In the genomic region with DNA sequence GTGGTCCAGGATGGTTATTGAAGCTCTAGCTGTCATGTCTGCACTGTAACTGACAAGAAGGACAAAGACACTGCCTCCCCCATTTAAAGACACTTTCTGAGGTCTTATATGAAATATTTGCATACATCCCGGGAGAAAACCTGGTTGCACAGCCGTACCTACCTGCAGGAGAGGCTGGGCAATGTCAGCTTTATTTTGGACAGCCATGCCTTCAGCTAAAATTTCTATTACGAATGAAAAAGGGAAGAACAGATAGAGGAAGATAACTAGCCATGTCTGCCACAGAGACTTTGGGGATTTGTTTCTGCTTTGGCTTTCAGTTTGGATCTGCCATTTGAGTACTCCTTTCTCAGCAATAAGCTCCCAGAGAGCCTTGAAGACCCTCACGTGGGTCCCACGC, we compare ENCODE assay signal across 9 cellular contexts. TPM values are rescaled to one million over a fixed set of nuclear protein-coding genes. Genes with fewer than 3 reads are reported as not detected.
DNase-seq lines count a peak whose midpoint lies in the region; ATAC-seq and TF ChIP-seq lines count a peak whose summit lies in the region.
"Had no signal": no experiment of that assay in that cellular context is flagged by ENCODE, and none has a peak within 500 bp of the region (broad histone marks: within the 10 kb centered on the region; RNA-seq: fewer than 3 reads in every experiment).

No MANE protein-coding gene starts in this region.

- H3K27me3 Mint-ChIP-seq in activated CD8-positive, alpha-beta memory T cell treated with anti-CD3 and anti-CD28 coated beads, Interleukin-2, amount 10 ng/mL, durations not matched to agents 7 days and 5 days: no peaks in the 10 kb centered on the region

- no peak for TF ChIP-seq POLR2A in Peyer's patch (IDR thresholded peaks at IDR 0.05)
- no peak for TF ChIP-seq POLR2A in esophagus squamous epithelium (IDR thresholded peaks at IDR 0.05)
- no peak for TF ChIP-seq POLR2A in stomach (IDR thresholded peaks at IDR 0.05)

- H3K27ac ChIP-seq in Peyer's patch (peak overlapping the region; percentile 26 to 79 (median 54)), esophagus squamous epithelium (peak overlapping the region; percentile 33 to 79 (median 57)), stomach (peak overlapping the region in 3 of 5 donors; percentile 2 to 63 (median 49))

- in situ Hi-C loops in GM13976 (cut with MboI; ENCODE audit: low sequenced_read_pairs, unreplicated experiment): no loop called here

- no peak for TF ChIP-seq CTCF in Peyer's patch (IDR thresholded peaks at IDR 0.05)
- TF ChIP-seq CTCF in esophagus squamous epithelium (IDR thresholded peaks at IDR 0.05): no peak
- no peak for TF ChIP-seq CTCF in stomach (IDR thresholded peaks at IDR 0.05)
- no peak for TF ChIP-seq CTCF in GM13976 (IDR thresholded peaks at IDR 0.05; ENCODE audit: borderline replicate concordance, control extremely low read depth, extremely low read depth, insufficient read depth, missing control alignments)

- peaks cover 0 to 43% (median 34%) of the 10 kb centered on the region in 4 donors for H3K4me1 ChIP-seq in Peyer's patch
- peaks cover 9 to 76% (median 38%) of the 10 kb centered on the region in 3 donors for H3K4me1 ChIP-seq in esophagus squamous epithelium
- peaks cover 18 to 55% (median 30%) of the 10 kb centered on the region in 4 donors for H3K4me1 ChIP-seq in stomach

- CTCF ChIA-PET in activated CD8-positive, alpha-beta memory T cell treated with anti-CD3 and anti-CD28 coated beads, Interleukin-2, amount 10 ng/mL, durations not matched to agents 7 days and 5 days (lab: Charles Lee): interaction anchor here (0.8 to 10.9 kb wide), 9 partner anchors 10 to 85 kb away, joined by 3 to 200 read pairs (median 6); a partner anchor contains a TSS

- no peak for ATAC-seq in activated CD8-positive, alpha-beta memory T cell treated with anti-CD3 and anti-CD28 coated beads, Interleukin-2, amount 10 ng/mL, durations not matched to agents 7 days and 5 days
- ATAC-seq in HG02981 (IDR thresholded peaks at IDR 0.05; ENCODE audit: unreplicated experiment): no peak

- WGBS in esophagus squamous epithelium, 2 donors: 53 to 73% methylated on average over 5 of the region's 5 CpGs
- WGBS in stomach, 5 donors: 66 to 73% (median 67%) methylated on average over 5 of the region's 5 CpGs

- H3K4me3 Mint-ChIP-seq in activated CD8-positive, alpha-beta memory T cell treated with anti-CD3 and anti-CD28 coated beads, Interleukin-2, amount 10 ng/mL, durations not matched to agents 7 days and 5 days: no peak overlapping the region

- H3K4me1 Mint-ChIP-seq in activated CD8-positive, alpha-beta memory T cell treated with anti-CD3 and anti-CD28 coated beads, Interleukin-2, amount 10 ng/mL, durations not matched to agents 7 days and 5 days: peaks cover 73% of the 10 kb centered on the region

- H3K4me3 ChIP-seq in Peyer's patch (peak overlapping the region in 1 of 4 donors; percentile 10), esophagus squamous epithelium (no peak overlapping the region), stomach (no peak overlapping the region)

- no peaks in the 10 kb centered on the region for H3K27me3 ChIP-seq in Peyer's patch
- H3K27me3 ChIP-seq in esophagus squamous epithelium: no peaks in the 10 kb centered on the region
- H3K27me3 ChIP-seq in stomach: no peaks in the 10 kb centered on the region

- H3K9me3 ChIP-seq in Peyer's patch (no peaks in the 10 kb centered on the region), esophagus squamous epithelium (no peaks in the 10 kb centered on the region), stomach (no peaks in the 10 kb centered on the region)

- H3K9me3 Mint-ChIP-seq in activated CD8-positive, alpha-beta memory T cell treated with anti-CD3 and anti-CD28 coated beads, Interleukin-2, amount 10 ng/mL, durations not matched to agents 7 days and 5 days (ENCODE audit: low read depth): no peaks in the 10 kb centered on the region

- H3K36me3 ChIP-seq in Peyer's patch (peaks cover 0 to 24% (median 0%) of the 10 kb centered on the region in 3 donors), esophagus squamous epithelium (peaks cover 0 to 36% (median 0%) of the 10 kb centered on the region in 3 donors), stomach (peaks cover 0 to 39% (median 30%) of the 10 kb centered on the region in 4 donors)

- DNase-seq in activated CD8-positive, alpha-beta memory T cell treated with anti-CD3 and anti-CD28 coated beads, Interleukin-2, amount 10 ng/mL, durations not matched to agents 7 days and 5 days: no peak
- no peak for DNase-seq in activated CD8-positive, alpha-beta memory T cell treated with anti-CD3 and anti-CD28 coated beads, Interleukin-2, amount 50 U/mL, for 4 hours
- no peak for DNase-seq in Peyer's patch
- DNase-seq in esophagus squamous epithelium (lab: John Stamatoyannopoulos, UW): no peak
- no peak for DNase-seq in stomach
- DNase-seq in GM13976 (ENCODE audit: low spot score): no peak
- no peak for DNase-seq in activated CD4-positive, CD25-positive, alpha-beta regulatory T cell (lab: John Stamatoyannopoulos, UW)
- DNase-seq: NCI-H1694 had no signal

- no peak for TF ChIP-seq EP300 in stomach (IDR thresholded peaks at IDR 0.05)

- intact Hi-C loops in esophagus squamous epithelium (cut with DNase I): no loop called here
- intact Hi-C loops in stomach (cut with DNase I; ENCODE audit: low total_unique reads): no loop called here

- H3K27ac Mint-ChIP-seq in activated CD8-positive, alpha-beta memory T cell treated with anti-CD3 and anti-CD28 coated beads, Interleukin-2, amount 10 ng/mL, durations not matched to agents 7 days and 5 days: peak overlapping the region; percentile 87

- peaks cover 50% of the 10 kb centered on the region for H3K36me3 Mint-ChIP-seq in activated CD8-positive, alpha-beta memory T cell treated with anti-CD3 and anti-CD28 coated beads, Interleukin-2, amount 10 ng/mL, durations not matched to agents 7 days and 5 days

RNA-seq across cellular contexts. Expression of a gene that starts 19.0 kb away (rescaled TPM):
- total RNA-seq in activated CD8-positive, alpha-beta memory T cell treated with anti-CD3 and anti-CD28 coated beads, Interleukin-2, amount 10 ng/mL, durations not matched to agents 7 days and 5 days: 10 to 100 TPM; 73.3 to 99.5 TPM
- 10 to 100 TPM; 19.9 to 83.3 (median 46.4) TPM for total RNA-seq in Peyer's patch
- total RNA-seq in esophagus squamous epithelium: 10 to 100 TPM in 1 of 4 donors, 1 to 10 TPM in 3; 5.7 to 28.2 (median 7.9) TPM
- total RNA-seq in stomach: 10 to 100 TPM; 11.9 to 66.1 (median 17.2) TPM
- polyA plus RNA-seq in stomach: 1 to 10 TPM; 2.9 to 6.0 (median 4.2) TPM

RNA-seq across cellular contexts. Expression of a gene that starts 27.4 kb away (rescaled TPM):
- 10 to 100 TPM; 29.8 to 30.8 TPM for total RNA-seq in activated CD8-positive, alpha-beta memory T cell treated with anti-CD3 and anti-CD28 coated beads, Interleukin-2, amount 10 ng/mL, durations not matched to agents 7 days and 5 days
- 10 to 100 TPM; 11.4 to 26.0 (median 18.3) TPM for total RNA-seq in Peyer's patch
- total RNA-seq in esophagus squamous epithelium: 10 to 100 TPM in 1 of 4 donors, 1 to 10 TPM in 3; 4.5 to 16.2 (median 6.7) TPM
- 10 to 100 TPM; 12.3 to 41.4 (median 16.7) TPM for total RNA-seq in stomach
- 1 to 10 TPM; 4.7 to 5.7 (median 5.7) TPM for polyA plus RNA-seq in stomach

RNA-seq across cellular contexts. Expression of a gene that starts 27.5 kb away (rescaled TPM):
- 10 to 100 TPM; 60.9 to 73.9 TPM for total RNA-seq in activated CD8-positive, alpha-beta memory T cell treated with anti-CD3 and anti-CD28 coated beads, Interleukin-2, amount 10 ng/mL, durations not matched to agents 7 days and 5 days
- total RNA-seq in Peyer's patch: 100 to 1,000 TPM in 1 of 4 donors, 10 to 100 TPM in 3; 36.6 to 145 (median 65.0) TPM
- total RNA-seq in esophagus squamous epithelium: 10 to 100 TPM; 15.2 to 35.7 (median 21.2) TPM
- total RNA-seq in stomach: 10 to 100 TPM; 24.9 to 88.8 (median 48.3) TPM
- 10 to 100 TPM; 22.4 to 30.2 (median 28.6) TPM for polyA plus RNA-seq in stomach

RNA-seq across cellular contexts. Expression of a gene that starts 38.2 kb away (rescaled TPM):
- 1 to 10 TPM; 8.4 to 9.3 TPM for total RNA-seq in activated CD8-positive, alpha-beta memory T cell treated with anti-CD3 and anti-CD28 coated beads, Interleukin-2, amount 10 ng/mL, durations not matched to agents 7 days and 5 days
- 10 to 100 TPM in 3 of 4 donors, 1 to 10 TPM in 1; 8.3 to 27.5 (median 17.6) TPM for total RNA-seq in Peyer's patch
- total RNA-seq in esophagus squamous epithelium: 1 to 10 TPM; 3.3 to 9.8 (median 6.6) TPM
- total RNA-seq in stomach: 10 to 100 TPM in 2 of 5 donors, 1 to 10 TPM in 3; 3.5 to 16.5 (median 9.8) TPM
- 1 to 10 TPM; 4.4 to 6.0 (median 5.8) TPM for polyA plus RNA-seq in stomach

RNA-seq across cellular contexts. Expression of a gene that starts 47.4 kb away (rescaled TPM):
- not detected for total RNA-seq in activated CD8-positive, alpha-beta memory T cell treated with anti-CD3 and anti-CD28 coated beads, Interleukin-2, amount 10 ng/mL, durations not matched to agents 7 days and 5 days
- total RNA-seq in Peyer's patch: 10 to 100 TPM; 15.7 to 67.4 (median 40.9) TPM
- 100 to 1,000 TPM in 3 of 4 donors, 10 to 100 TPM in 1; 44.6 to 137 (median 118) TPM for total RNA-seq in esophagus squamous epithelium
- total RNA-seq in stomach: 100 to 1,000 TPM in 1 of 5 donors, 10 to 100 TPM in 4; 19.8 to 184 (median 76.3) TPM
- 10 to 100 TPM; 21.5 to 36.9 (median 31.2) TPM for polyA plus RNA-seq in stomach
